In genomic region chr1:18597159-18598042, GRCh38 we compare ENCODE assay signal across 1 cellular context.
TF ChIP-seq lines count a peak whose summit lies in the region.

No MANE protein-coding gene starts in this region.

TF ChIP-seq in K562, 482 proteins besides CTCF, POLR2A, EP300 and RAD21 (continued from another document):
- TF ChIP-seq CHD7 (IDR thresholded peaks at IDR 0.05; ENCODE audit: low read depth, low read length): no peak
- TF ChIP-seq TFAP4 (CRISPR knock-in tag; IDR thresholded peaks at IDR 0.05; ENCODE audit: borderline replicate concordance): peak; percentile 27; the same call in 1 of the 2 replicates
- TF ChIP-seq SMC3 (conservative IDR thresholded peaks at IDR 0.05; ENCODE audit: insufficient read depth, low read depth, low read length): peak; percentile 99
- TF ChIP-seq ESRRA (IDR thresholded peaks at IDR 0.05; ENCODE audit: borderline replicate concordance, low read depth): 0 out of 2 replicates have a peak, but pooled peaks have one; percentile 17
- TF ChIP-seq ELF1 (tag; IDR thresholded peaks at IDR 0.05): no peak
- TF ChIP-seq ZNF24 (IDR thresholded peaks at IDR 0.05): 0 out of 2 replicates have a peak, but pooled peaks have one; percentile 19
- TF ChIP-seq ZNF644 (tag; IDR thresholded peaks at IDR 0.05; ENCODE audit: low read depth): no peak
- no peak for TF ChIP-seq MYBL2 (IDR thresholded peaks at IDR 0.05; ENCODE audit: low read depth)
- no peak for TF ChIP-seq MYBL2 (CRISPR knock-in tag; IDR thresholded peaks at IDR 0.05; ENCODE audit: borderline replicate concordance)
- peak; percentile 91 for TF ChIP-seq DEAF1 (CRISPR knock-in tag; IDR thresholded peaks at IDR 0.05)
- TF ChIP-seq GABPB2 (CRISPR knock-in tag; conservative IDR thresholded peaks at IDR 0.05): no peak
- TF ChIP-seq JUN (IDR thresholded peaks at IDR 0.05; ENCODE audit: borderline replicate concordance, low read depth, low read length): 0 out of 2 replicates have a peak, but pooled peaks have one; percentile 27
- no peak for TF ChIP-seq JUN (CRISPR knock-in tag; IDR thresholded peaks at IDR 0.05; ENCODE audit: borderline replicate concordance)
- TF ChIP-seq MYC (IDR thresholded peaks at IDR 0.05; ENCODE audit: low read depth, low read length): peak; percentile 80
- TF ChIP-seq MYC (CRISPR knock-in tag; IDR thresholded peaks at IDR 0.05; ENCODE audit: borderline replicate concordance, low read depth): no peak
- peak; percentile 87 for TF ChIP-seq ARID2 (IDR thresholded peaks at IDR 0.05)
- no peak for TF ChIP-seq PHTF2 (CRISPR knock-in tag; IDR thresholded peaks at IDR 0.05)
- TF ChIP-seq STAG1 (CRISPR knock-in tag; IDR thresholded peaks at IDR 0.05; ENCODE audit: borderline replicate concordance): peak; percentile 98
- TF ChIP-seq ADNP (tag; IDR thresholded peaks at IDR 0.05): no peak
- peak; percentile 50; the same call in 1 of the 2 replicates for TF ChIP-seq GABPB1 (CRISPR knock-in tag; IDR thresholded peaks at IDR 0.05)
- TF ChIP-seq CC2D1A (IDR thresholded peaks at IDR 0.05): peak; percentile 71; the same call in 1 of the 2 replicates
- TF ChIP-seq ZBTB9 (CRISPR knock-in tag; IDR thresholded peaks at IDR 0.05): no peak
- TF ChIP-seq BCLAF1 (IDR thresholded peaks at IDR 0.05; ENCODE audit: borderline replicate concordance in 1 of 2, control insufficient read depth in 1 of 2, low read depth in 2 of 2, low read length in 1 of 2): no peak
- no peak for TF ChIP-seq USF2 (CRISPR knock-in tag; IDR thresholded peaks at IDR 0.05)
